In the genomic region with DNA sequence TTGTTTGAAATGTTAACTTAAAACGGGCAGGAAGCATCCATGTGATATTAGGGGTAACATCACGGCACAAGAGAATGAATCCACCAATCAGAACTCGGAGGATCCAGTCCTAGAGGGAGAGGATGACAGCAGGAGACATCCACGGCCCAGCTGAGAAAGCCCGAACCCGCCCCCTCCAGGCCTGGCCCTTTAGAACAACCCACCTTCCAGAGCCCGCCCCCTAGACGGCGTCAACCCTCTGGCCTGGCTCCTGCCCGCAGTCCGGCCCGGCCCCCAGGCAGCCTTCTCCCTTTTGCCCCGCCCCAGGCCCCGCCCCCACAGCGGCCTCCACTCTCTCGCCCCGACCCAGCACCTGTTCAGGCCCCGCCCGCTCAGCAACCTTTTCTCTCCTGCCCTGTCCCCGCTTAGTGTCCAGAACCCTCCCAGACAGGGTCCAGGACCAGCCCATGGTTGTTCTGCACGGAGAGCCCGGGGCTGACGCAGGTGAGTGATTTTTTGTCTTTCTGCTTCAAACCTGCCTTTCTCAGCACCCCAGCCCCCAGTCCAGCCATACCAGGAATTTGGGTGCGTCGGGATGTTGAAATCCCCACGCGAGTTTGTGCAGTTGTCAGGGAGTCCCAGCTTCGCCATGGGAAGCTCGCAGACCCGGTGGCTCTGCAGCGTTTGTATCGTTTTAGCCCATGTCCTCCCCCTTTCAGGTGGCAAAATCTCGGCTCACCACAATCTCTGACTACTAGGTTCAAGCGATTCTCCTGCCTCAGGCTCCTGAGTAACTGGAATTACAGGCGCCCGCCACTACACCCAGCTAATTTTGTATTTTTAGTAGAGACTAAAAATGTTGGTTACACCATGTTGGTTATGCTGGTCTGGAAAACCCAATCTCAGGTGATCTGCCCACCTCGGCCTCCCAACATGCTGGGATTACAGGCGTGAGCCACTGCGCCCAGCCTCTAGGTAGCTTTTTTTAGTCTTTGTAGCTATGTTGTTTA, we compare ENCODE assay signal across 1 cellular context.
TF ChIP-seq lines count a peak whose summit lies in the region.

No MANE protein-coding gene starts in this region.

TF ChIP-seq in WTC11, 78 proteins besides CTCF, POLR2A, EP300 and RAD21 (continued from another document):
- TF ChIP-seq ATF2 (CRISPR knock-in tag; IDR thresholded peaks at IDR 0.05; ENCODE audit: borderline replicate concordance, low read depth) (no peak), CBFB (CRISPR knock-in tag; IDR thresholded peaks at IDR 0.05; ENCODE audit: low read depth) (no peak), SP1 (CRISPR knock-in tag; conservative IDR thresholded peaks at IDR 0.05) (peak; percentile 43; the same call in 1 of the 2 replicates), TEAD4 (CRISPR knock-in tag; IDR thresholded peaks at IDR 0.05) (no peak), ZNF121 (CRISPR knock-in tag; IDR thresholded peaks at IDR 0.05) (no peak), ZSCAN18 (CRISPR knock-in tag; IDR thresholded peaks at IDR 0.05) (no peak)
- TF ChIP-seq, protein P1, sequence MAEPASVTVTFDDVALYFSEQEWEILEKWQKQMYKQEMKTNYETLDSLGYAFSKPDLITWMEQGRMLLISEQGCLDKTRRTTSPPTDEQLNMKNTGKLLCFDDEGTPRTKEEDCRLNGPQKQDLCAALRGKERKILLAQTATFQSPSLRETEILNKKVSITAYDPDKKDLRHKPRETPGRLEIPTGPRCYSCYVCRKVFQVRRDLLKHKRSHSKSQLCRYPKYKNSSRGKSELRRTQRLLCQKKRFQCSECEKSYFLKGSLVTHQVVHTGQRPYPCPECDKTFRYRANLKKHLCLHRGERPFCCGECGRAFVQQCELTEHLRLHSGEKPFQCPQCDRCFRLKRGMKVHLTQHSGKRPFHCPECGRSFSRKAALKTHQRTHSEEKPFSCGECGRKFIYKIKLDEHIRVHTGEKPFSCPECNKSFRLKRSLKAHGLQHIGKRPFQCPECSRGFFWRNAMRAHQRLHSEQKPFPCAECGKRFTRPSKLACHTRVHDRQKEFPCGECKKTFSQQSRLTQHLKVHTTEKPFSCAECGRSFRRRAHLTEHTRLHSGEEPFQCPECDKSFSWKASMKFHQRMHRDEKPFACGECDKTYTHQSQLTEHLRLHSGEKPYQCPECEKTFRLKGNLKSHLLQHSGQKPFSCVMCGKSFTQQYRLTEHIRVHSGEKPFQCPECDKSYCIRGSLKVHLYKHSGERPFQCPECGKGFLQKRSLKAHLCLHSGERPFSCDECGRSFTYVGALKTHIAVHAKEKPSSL (CRISPR knock-in tag; conservative IDR thresholded peaks at IDR 0.05): no peak
TF ChIP-seq in WTC11: peak in this region for 2.
